20 cellular contexts compared by ENCODE assay signal in the genomic region with DNA sequence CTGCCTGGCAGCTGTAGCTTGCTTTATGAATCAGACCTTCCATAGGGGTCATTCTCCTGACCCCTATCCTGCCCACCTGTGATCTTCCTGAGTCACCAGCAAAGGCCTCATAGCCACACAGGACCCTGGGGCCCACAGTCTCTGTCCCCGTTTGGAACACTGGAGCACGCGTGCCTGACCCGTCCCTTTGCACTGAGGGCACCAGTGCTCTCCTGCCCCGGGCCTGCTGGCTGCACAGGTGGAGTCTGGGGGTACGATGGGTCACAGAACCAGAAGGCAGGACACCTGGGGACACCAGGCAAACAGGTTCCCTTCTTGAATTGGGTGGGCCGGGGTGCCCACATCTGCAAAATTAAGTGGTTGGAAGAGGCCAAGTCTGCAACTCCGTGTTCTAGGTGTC.
A peak's percentile ranks its signal among the peaks of the same experiment; 100 is the strongest.
DNase-seq lines count a peak whose midpoint lies in the region; ATAC-seq and TF ChIP-seq lines count a peak whose summit lies in the region.
"Had no signal": no experiment of that assay in that cellular context is flagged by ENCODE, and none has a peak within 500 bp of the region (broad histone marks: within the 10 kb centered on the region; RNA-seq: fewer than 3 reads in every experiment).

No MANE protein-coding gene starts in this region.

- ATAC-seq in upper lobe of right lung (no peak), GM21528 (IDR thresholded peaks at IDR 0.05; ENCODE audit: low FRiP score, unreplicated experiment) (no peak)
- ATAC-seq: CD8-positive, alpha-beta T cell had no signal

- no peaks in the 10 kb centered on the region for H3K9me3 Mint-ChIP-seq in activated T-helper 1 cell treated with anti-CD3 and anti-CD28 coated beads, Interleukin-12 subunit alpha, Interleukin-12 subunit beta, Interleukin-2, Interleukin-4 antibody, amounts not matched to agents 30 ng/mL and 10 ng/mL and 1 ng/mL, durations not matched to agents 14 hours and 24 hours and 36 hours
- H3K9me3 Mint-ChIP-seq: CD8-positive, alpha-beta T cell had no signal

- TF ChIP-seq CTCF in upper lobe of right lung (IDR thresholded peaks at IDR 0.05), result no peak

- intact Hi-C loops in posterior vena cava (cut with DNase I) (no loop called here), upper lobe of right lung (cut with DNase I) (no loop called here)
- intact Hi-C loops in activated T-helper 1 cell treated with anti-CD3 and anti-CD28 coated beads, Interleukin-12 subunit alpha, Interleukin-12 subunit beta, Interleukin-2, Interleukin-4 antibody, amounts not matched to agents 30 ng/mL and 10 ng/mL and 1 ng/mL, durations not matched to agents 14 hours and 24 hours and 36 hours (cut with micrococcal nuclease), result no loop called here

- DNase-seq in activated CD8-positive, alpha-beta memory T cell treated with anti-CD3 and anti-CD28 coated beads, Interleukin-2, amount 50 U/mL, for 48 hours, result peak; percentile 10
- DNase-seq in activated CD8-positive, alpha-beta memory T cell treated with anti-CD3 and anti-CD28 coated beads for 24 hours, result no peak
- peak; percentile 43 for DNase-seq in islet precursor cell
- DNase-seq in posterior vena cava (ENCODE audit: low spot score), result peak; percentile 60
- DNase-seq in upper lobe of right lung, result peak; percentile 55
- DNase-seq in NCI-H226, result no peak
- DNase-seq in activated T-helper 1 cell treated with anti-CD3 and anti-CD28 coated beads, Interleukin-12 subunit alpha, Interleukin-12 subunit beta, Interleukin-2, Interleukin-4 antibody, amounts not matched to agents 30 ng/mL and 10 ng/mL and 1 ng/mL, durations not matched to agents 14 hours and 24 hours and 36 hours (ENCODE audit: low spot score), result no peak
- DNase-seq: ACHN; Calu3; CD8-positive, alpha-beta T cell; DMS153; NCI-H1092 treated with DMSO at 0.1 percent for 48 hours; NCI-H1436 treated with DMSO at 0.1 percent for 48 hours; NCI-H1930; NCI-H510A; NCI-H748 treated with DMSO at 0.1 percent for 48 hours had no signal

- no peak overlapping the region for H3K4me3 Mint-ChIP-seq in activated T-helper 1 cell treated with anti-CD3 and anti-CD28 coated beads, Interleukin-12 subunit alpha, Interleukin-12 subunit beta, Interleukin-2, Interleukin-4 antibody, amounts not matched to agents 30 ng/mL and 10 ng/mL and 1 ng/mL, durations not matched to agents 14 hours and 24 hours and 36 hours
- H3K4me3 Mint-ChIP-seq: CD8-positive, alpha-beta T cell had no signal

- no peaks in the 10 kb centered on the region for H3K4me1 ChIP-seq in upper lobe of right lung
- H3K4me1 ChIP-seq: BLaER1 treated with 17β-estradiol and CSF1 and Interleukin-3, amounts not matched to agents 10 nM and 100 nM had no signal

- no peaks in the 10 kb centered on the region for H3K36me3 ChIP-seq in upper lobe of right lung
- H3K36me3 ChIP-seq: BLaER1 treated with 17β-estradiol and CSF1 and Interleukin-3, amounts not matched to agents 10 nM and 100 nM had no signal

- peaks cover 24% of the 10 kb centered on the region for H3K27me3 ChIP-seq in upper lobe of right lung
- H3K27me3 ChIP-seq: BLaER1 treated with 17β-estradiol and CSF1 and Interleukin-3, amounts not matched to agents 10 nM and 100 nM had no signal

- no peak overlapping the region for H3K27ac Mint-ChIP-seq in activated T-helper 1 cell treated with anti-CD3 and anti-CD28 coated beads, Interleukin-12 subunit alpha, Interleukin-12 subunit beta, Interleukin-2, Interleukin-4 antibody, amounts not matched to agents 30 ng/mL and 10 ng/mL and 1 ng/mL, durations not matched to agents 14 hours and 24 hours and 36 hours
- H3K27ac Mint-ChIP-seq: CD8-positive, alpha-beta T cell had no signal

- H3K9me3 ChIP-seq in upper lobe of right lung, result no peaks in the 10 kb centered on the region
- H3K9me3 ChIP-seq: BLaER1 treated with 17β-estradiol and CSF1 and Interleukin-3, amounts not matched to agents 10 nM and 100 nM had no signal

- H3K4me1 Mint-ChIP-seq in activated T-helper 1 cell treated with anti-CD3 and anti-CD28 coated beads, Interleukin-12 subunit alpha, Interleukin-12 subunit beta, Interleukin-2, Interleukin-4 antibody, amounts not matched to agents 30 ng/mL and 10 ng/mL and 1 ng/mL, durations not matched to agents 14 hours and 24 hours and 36 hours (ENCODE audit: low read depth), result no peaks in the 10 kb centered on the region

- H3K27ac ChIP-seq in upper lobe of right lung, result no peak overlapping the region
- H3K27ac ChIP-seq: 22Rv1; BLaER1 treated with 17β-estradiol and CSF1 and Interleukin-3, amounts not matched to agents 10 nM and 100 nM; KMS-11 had no signal

- H3K4me3 ChIP-seq in upper lobe of right lung, result no peak overlapping the region
- H3K4me3 ChIP-seq: BLaER1 treated with 17β-estradiol and CSF1 and Interleukin-3, amounts not matched to agents 10 nM and 100 nM had no signal

- peaks cover 3% of the 10 kb centered on the region for H3K27me3 Mint-ChIP-seq in activated T-helper 1 cell treated with anti-CD3 and anti-CD28 coated beads, Interleukin-12 subunit alpha, Interleukin-12 subunit beta, Interleukin-2, Interleukin-4 antibody, amounts not matched to agents 30 ng/mL and 10 ng/mL and 1 ng/mL, durations not matched to agents 14 hours and 24 hours and 36 hours (ENCODE audit: insufficient read depth)

- no peaks in the 10 kb centered on the region for H3K36me3 Mint-ChIP-seq in activated T-helper 1 cell treated with anti-CD3 and anti-CD28 coated beads, Interleukin-12 subunit alpha, Interleukin-12 subunit beta, Interleukin-2, Interleukin-4 antibody, amounts not matched to agents 30 ng/mL and 10 ng/mL and 1 ng/mL, durations not matched to agents 14 hours and 24 hours and 36 hours (ENCODE audit: low read depth)
- H3K36me3 Mint-ChIP-seq: CD8-positive, alpha-beta T cell had no signal

Comparison
In these comparisons a context has a peak if more than half of its experiments do, and no peak if none do; other contexts are left out.
1. DNase-seq: peak in activated CD8-positive, alpha-beta memory T cell treated with anti-CD3 and anti-CD28 coated beads, Interleukin-2, amount 50 U/mL, for 48 hours (single experiment), islet precursor cell (single experiment), posterior vena cava (single experiment) and upper lobe of right lung (single experiment); none in activated CD8-positive, alpha-beta memory T cell treated with anti-CD3 and anti-CD28 coated beads for 24 hours (single experiment), NCI-H226 (single experiment) and activated T-helper 1 cell treated with anti-CD3 and anti-CD28 coated beads, Interleukin-12 subunit alpha, Interleukin-12 subunit beta, Interleukin-2, Interleukin-4 antibody, amounts not matched to agents 30 ng/mL and 10 ng/mL and 1 ng/mL, durations not matched to agents 14 hours and 24 hours and 36 hours (single experiment).